Comparison of ENCODE assay signal across 1 cellular context in genomic region chrX:133630362-133630761, GRCh38.
TF ChIP-seq lines count a peak whose summit lies in the region.

No MANE protein-coding gene starts in this region.

TF ChIP-seq in GM12878, 131 proteins besides CTCF, POLR2A, EP300 and RAD21 (continued from another document):
- no peak for TF ChIP-seq PKNOX1 (IDR thresholded peaks at IDR 0.05)
- no peak for TF ChIP-seq RAD51 (IDR thresholded peaks at IDR 0.05)
- no peak for TF ChIP-seq CREB1 (IDR thresholded peaks at IDR 0.05; ENCODE audit: low read depth)
- no peak for TF ChIP-seq HDGF (IDR thresholded peaks at IDR 0.05)
- no peak for TF ChIP-seq PAX8 (IDR thresholded peaks at IDR 0.05)
- TF ChIP-seq ZNF592 (IDR thresholded peaks at IDR 0.05): no peak
- TF ChIP-seq MLLT1 (IDR thresholded peaks at IDR 0.05): no peak
- TF ChIP-seq MEF2B (IDR thresholded peaks at IDR 0.05; ENCODE audit: partially characterized antibody, poor library complexity, severe bottlenecking): no peak
- TF ChIP-seq RB1 (IDR thresholded peaks at IDR 0.05; ENCODE audit: borderline replicate concordance): no peak
- no peak for TF ChIP-seq ZNF24 (IDR thresholded peaks at IDR 0.05)
- TF ChIP-seq DPF2 (IDR thresholded peaks at IDR 0.05): no peak
- no peak for TF ChIP-seq ZNF274 (IDR thresholded peaks at IDR 0.05; ENCODE audit: insufficient read depth, insufficient read length)
- TF ChIP-seq TAF1 (IDR thresholded peaks at IDR 0.05; ENCODE audit: borderline replicate concordance, low read depth, low read length): no peak
- TF ChIP-seq E2F4 (IDR thresholded peaks at IDR 0.05; ENCODE audit: low read depth, low read length): no peak
- TF ChIP-seq GABPA (IDR thresholded peaks at IDR 0.05; ENCODE audit: low read depth): no peak
